8 cellular contexts compared by ENCODE assay signal in genomic region chr6:13711384-13711725, GRCh38.
DNase-seq lines count a peak whose midpoint lies in the region; TF ChIP-seq lines count a peak whose summit lies in the region.

No MANE protein-coding gene starts in this region.

- peaks cover 27% of the 10 kb centered on the region for H3K36me3 Mint-ChIP-seq in activated naive CD4-positive, alpha-beta T cell treated with anti-CD3 and anti-CD28 coated beads, Interleukin-2, amount 10 ng/mL, durations not matched to agents 7 days and 5 days
- peaks cover 16% of the 10 kb centered on the region for H3K36me3 Mint-ChIP-seq in stimulated activated naive CD8-positive, alpha-beta T cell treated with anti-CD3 and anti-CD28 coated beads, Interleukin-15, Interleukin-2, amounts not matched to agents 100 ng/mL and 50 ng/mL, for 24 hours (ENCODE audit: low read depth)

- no peaks in the 10 kb centered on the region for H3K36me3 ChIP-seq in iPS-18a (ENCODE audit: control insufficient read depth, low read depth, low read length)

- no peaks in the 10 kb centered on the region for H3K9me3 ChIP-seq in iPS-18a (ENCODE audit: control insufficient read depth, low read depth, low read length)

- peak overlapping the region; percentile 60 for H3K4me3 Mint-ChIP-seq in activated naive CD4-positive, alpha-beta T cell treated with anti-CD3 and anti-CD28 coated beads, Interleukin-2, amount 10 ng/mL, durations not matched to agents 7 days and 5 days
- peak overlapping the region; percentile 35 for H3K4me3 Mint-ChIP-seq in stimulated activated naive CD8-positive, alpha-beta T cell treated with anti-CD3 and anti-CD28 coated beads, Interleukin-15, Interleukin-2, amounts not matched to agents 100 ng/mL and 50 ng/mL, for 24 hours

- H3K9me3 Mint-ChIP-seq in activated naive CD4-positive, alpha-beta T cell treated with anti-CD3 and anti-CD28 coated beads, Interleukin-2, amount 10 ng/mL, durations not matched to agents 7 days and 5 days = peaks cover 5% of the 10 kb centered on the region
- no peaks in the 10 kb centered on the region for H3K9me3 Mint-ChIP-seq in stimulated activated naive CD8-positive, alpha-beta T cell treated with anti-CD3 and anti-CD28 coated beads, Interleukin-15, Interleukin-2, amounts not matched to agents 100 ng/mL and 50 ng/mL, for 24 hours

- peak overlapping the region; percentile 81 for H3K27ac Mint-ChIP-seq in activated naive CD4-positive, alpha-beta T cell treated with anti-CD3 and anti-CD28 coated beads, Interleukin-2, amount 10 ng/mL, durations not matched to agents 7 days and 5 days
- H3K27ac Mint-ChIP-seq in stimulated activated naive CD8-positive, alpha-beta T cell treated with anti-CD3 and anti-CD28 coated beads, Interleukin-15, Interleukin-2, amounts not matched to agents 100 ng/mL and 50 ng/mL, for 24 hours = no peak overlapping the region

- POLR2A ChIA-PET in HEK293T (lab: Yijun Ruan, JAX) = interaction anchor here (1.0 to 3.4 kb wide), 4 partner anchors 17 to 383 kb away, joined by 3 to 27 read pairs (median 4); partner anchors contain the start of genes NOL7 and TBC1D7

- H3K27me3 ChIP-seq in iPS-18a (ENCODE audit: control insufficient read depth, insufficient read depth, low read length) = no peaks in the 10 kb centered on the region

- peaks cover 46% of the 10 kb centered on the region for H3K4me1 Mint-ChIP-seq in activated naive CD4-positive, alpha-beta T cell treated with anti-CD3 and anti-CD28 coated beads, Interleukin-2, amount 10 ng/mL, durations not matched to agents 7 days and 5 days
- peaks cover 62% of the 10 kb centered on the region for H3K4me1 Mint-ChIP-seq in stimulated activated naive CD8-positive, alpha-beta T cell treated with anti-CD3 and anti-CD28 coated beads, Interleukin-15, Interleukin-2, amounts not matched to agents 100 ng/mL and 50 ng/mL, for 24 hours (ENCODE audit: low read depth)

- H3K4me3 ChIP-seq in iPS-18a (ENCODE audit: low read length) = peak overlapping the region; percentile 28

- peaks cover 20% of the 10 kb centered on the region for H3K4me1 ChIP-seq in iPS-18a (ENCODE audit: control insufficient read depth, low read depth, low read length)

- no peak overlapping the region for H3K27ac ChIP-seq in iPS-18a (ENCODE audit: low read length)

- DNase-seq in NCI-H510A (lab: John Stamatoyannopoulos, UW) = peak; percentile 83
- no peak for DNase-seq in NCI-H510A treated with DMSO at 0.1 percent for 48 hours (lab: John Stamatoyannopoulos, UW)
- DNase-seq in HEK293T (ENCODE audit: extremely low spot score) = no peak
- peak; percentile 58 for DNase-seq in MV-4-11 (lab: John Stamatoyannopoulos, UW)
- peak; percentile 77 for DNase-seq in activated naive CD4-positive, alpha-beta T cell treated with anti-CD3 and anti-CD28 coated beads, Interleukin-2, amount 10 ng/mL, durations not matched to agents 7 days and 5 days
- no peak for DNase-seq in OCI-M2 (lab: John Stamatoyannopoulos, UW; ENCODE audit: unreplicated experiment)

- CTCF ChIA-PET in HEK293T (lab: Yijun Ruan, JAX) = interaction anchor here (0.5 kb wide), 1 partner anchor 307 kb away, joined by 3 read pairs; no protein-coding TSS in a partner anchor
- CTCF ChIA-PET in activated naive CD4-positive, alpha-beta T cell treated with anti-CD3 and anti-CD28 coated beads, Interleukin-2, amount 10 ng/mL, durations not matched to agents 7 days and 5 days (lab: Charles Lee) = interaction anchor here (1.3 to 3.4 kb wide), 2 partner anchors 16 to 96 kb away, joined by 4 to 20 read pairs; partner anchors contain the start of gene NOL7

- H3K27me3 Mint-ChIP-seq in activated naive CD4-positive, alpha-beta T cell treated with anti-CD3 and anti-CD28 coated beads, Interleukin-2, amount 10 ng/mL, durations not matched to agents 7 days and 5 days = no peaks in the 10 kb centered on the region
- no peaks in the 10 kb centered on the region for H3K27me3 Mint-ChIP-seq in stimulated activated naive CD8-positive, alpha-beta T cell treated with anti-CD3 and anti-CD28 coated beads, Interleukin-15, Interleukin-2, amounts not matched to agents 100 ng/mL and 50 ng/mL, for 24 hours

- no peak overlapping the region for H3K9ac ChIP-seq in iPS-18a (ENCODE audit: low read length)

TF ChIP-seq in HEK293T, 16 proteins besides CTCF, POLR2A, EP300 and RAD21:
- no peak for TF ChIP-seq PKNOX1 (IDR thresholded peaks at IDR 0.05)
- 0 out of 2 replicates have a peak, but pooled peaks have one; percentile 46 for TF ChIP-seq LEF1 (IDR thresholded peaks at IDR 0.05; ENCODE audit: borderline replicate concordance)
TF ChIP-seq in HEK293T: peak in this region for 1.

Comparison
In these comparisons a context has a peak if more than half of its experiments do, and no peak if none do; other contexts are left out.
1. DNase-seq: peak in NCI-H510A (single experiment), MV-4-11 (single experiment) and activated naive CD4-positive, alpha-beta T cell treated with anti-CD3 and anti-CD28 coated beads, Interleukin-2, amount 10 ng/mL, durations not matched to agents 7 days and 5 days (single experiment); none in NCI-H510A treated with DMSO at 0.1 percent for 48 hours (single experiment), HEK293T (single experiment) and OCI-M2 (single experiment).